In the genomic region with DNA sequence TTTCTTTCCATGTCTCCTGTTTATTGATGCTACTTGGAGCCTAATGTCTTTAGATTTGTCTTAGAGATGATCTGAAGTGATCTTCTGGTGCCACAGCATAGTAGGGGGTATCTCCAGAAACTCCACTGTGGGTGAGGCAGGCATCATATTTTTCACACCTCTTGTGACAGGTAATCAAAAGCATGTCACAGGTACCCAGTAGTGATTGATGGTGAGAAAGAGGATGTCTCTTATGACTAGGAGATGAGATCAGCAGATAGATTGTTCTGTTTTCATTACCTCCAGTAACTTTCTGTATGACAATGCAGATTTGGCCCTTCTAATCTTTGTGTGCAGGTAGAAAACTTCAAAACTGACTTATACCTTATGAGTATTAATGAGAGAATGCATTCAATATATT, we compare ENCODE assay signal across 10 cellular contexts. TPM values are rescaled to one million over a fixed set of nuclear protein-coding genes. Genes with fewer than 3 reads are reported as not detected.
DNase-seq lines count a peak whose midpoint lies in the region; ATAC-seq and TF ChIP-seq lines count a peak whose summit lies in the region.
"Had no signal": no experiment of that assay in that cellular context is flagged by ENCODE, and none has a peak within 500 bp of the region (broad histone marks: within the 10 kb centered on the region; RNA-seq: fewer than 3 reads in every experiment).

No MANE protein-coding gene starts in this region.

- H3K4me1 Mint-ChIP-seq in activated T-cell treated with anti-CD3 and anti-CD28 coated beads, Interleukin-2, amount 50 U/mL, for 4 hours (ENCODE audit: low read depth): peaks cover 76% of the 10 kb centered on the region
- H3K4me1 Mint-ChIP-seq in stimulated activated effector memory CD8-positive, alpha-beta T cell treated with anti-CD3 and anti-CD28 coated beads, Interleukin-12 subunit alpha, Interleukin-12 subunit beta, amount 100 ng/mL, for 72 hours: peaks cover 76% of the 10 kb centered on the region

- no peaks in the 10 kb centered on the region for H3K27me3 ChIP-seq in esophagus squamous epithelium
- H3K27me3 ChIP-seq: cardiac muscle cell had no signal

- no peak overlapping the region for H3K4me3 Mint-ChIP-seq in activated T-cell treated with anti-CD3 and anti-CD28 coated beads, Interleukin-2, amount 50 U/mL, for 4 hours
- no peak overlapping the region for H3K4me3 Mint-ChIP-seq in stimulated activated effector memory CD8-positive, alpha-beta T cell treated with anti-CD3 and anti-CD28 coated beads, Interleukin-12 subunit alpha, Interleukin-12 subunit beta, amount 100 ng/mL, for 72 hours

- peaks cover 0 to 38% (median 5%) of the 10 kb centered on the region in 3 donors for H3K4me1 ChIP-seq in esophagus squamous epithelium

- no peak for TF ChIP-seq POLR2A in esophagus squamous epithelium (IDR thresholded peaks at IDR 0.05)

- H3K27ac Mint-ChIP-seq in stimulated activated effector memory CD8-positive, alpha-beta T cell treated with anti-CD3 and anti-CD28 coated beads, Interleukin-12 subunit alpha, Interleukin-12 subunit beta, amount 100 ng/mL, for 72 hours: peak overlapping the region; percentile 50

- no peak for TF ChIP-seq CTCF in GM10266 (IDR thresholded peaks at IDR 0.05; ENCODE audit: control insufficient read depth, insufficient read depth, low read depth, missing control alignments)
- TF ChIP-seq CTCF in esophagus squamous epithelium (IDR thresholded peaks at IDR 0.05): no peak

- DNase-seq in activated T-cell treated with anti-CD3 and anti-CD28 coated beads, Interleukin-2, amount 50 U/mL, for 4 hours: no peak
- DNase-seq in activated T-cell treated with anti-CD3 and anti-CD28 coated beads for 4 hours: no peak
- no peak for DNase-seq in stimulated activated effector memory CD8-positive, alpha-beta T cell treated with anti-CD3 and anti-CD28 coated beads, Interleukin-12 subunit alpha, Interleukin-12 subunit beta, amount 100 ng/mL, for 72 hours (ENCODE audit: low spot score in 2 of 2)
- no peak for DNase-seq in GM10266 (ENCODE audit: extremely low spot score)
- no peak for DNase-seq in AG20443 (ENCODE audit: low spot score)
- DNase-seq in esophagus squamous epithelium (lab: John Stamatoyannopoulos, UW): no peak
- DNase-seq: GOT3 had no signal

- peaks cover 0 to 7% (median 0%) of the 10 kb centered on the region in 3 donors for H3K36me3 ChIP-seq in esophagus squamous epithelium
- H3K36me3 ChIP-seq: cardiac muscle cell had no signal

- no peaks in the 10 kb centered on the region for H3K27me3 Mint-ChIP-seq in activated T-cell treated with anti-CD3 and anti-CD28 coated beads, Interleukin-2, amount 50 U/mL, for 4 hours (ENCODE audit: low read depth)

- no peak overlapping the region for H3K27ac ChIP-seq in esophagus squamous epithelium
- H3K27ac ChIP-seq: cardiac muscle cell had no signal

- H3K9me3 Mint-ChIP-seq in activated T-cell treated with anti-CD3 and anti-CD28 coated beads, Interleukin-2, amount 50 U/mL, for 4 hours: no peaks in the 10 kb centered on the region
- no peaks in the 10 kb centered on the region for H3K9me3 Mint-ChIP-seq in stimulated activated effector memory CD8-positive, alpha-beta T cell treated with anti-CD3 and anti-CD28 coated beads, Interleukin-12 subunit alpha, Interleukin-12 subunit beta, amount 100 ng/mL, for 72 hours

- peak; percentile 86 to 88 for ATAC-seq in activated T-cell treated with anti-CD3 and anti-CD28 coated beads, Interleukin-2, amount 50 U/mL, for 4 hours
- ATAC-seq in HG02623 (IDR thresholded peaks at IDR 0.05; ENCODE audit: unreplicated experiment) (peak; percentile 48), HG03575 (IDR thresholded peaks at IDR 0.05; ENCODE audit: extremely low read depth, insufficient number of reproducible peaks, low FRiP score, unreplicated experiment) (peak; percentile 44)
- peak; percentile 93 for ATAC-seq in stimulated activated effector memory CD8-positive, alpha-beta T cell treated with anti-CD3 and anti-CD28 coated beads, Interleukin-12 subunit alpha, Interleukin-12 subunit beta, amount 100 ng/mL, for 72 hours

- H3K36me3 Mint-ChIP-seq in activated T-cell treated with anti-CD3 and anti-CD28 coated beads, Interleukin-2, amount 50 U/mL, for 4 hours (ENCODE audit: insufficient read depth): peaks cover 36% of the 10 kb centered on the region
- H3K36me3 Mint-ChIP-seq in stimulated activated effector memory CD8-positive, alpha-beta T cell treated with anti-CD3 and anti-CD28 coated beads, Interleukin-12 subunit alpha, Interleukin-12 subunit beta, amount 100 ng/mL, for 72 hours: peaks cover 16% of the 10 kb centered on the region

- intact Hi-C loops in esophagus squamous epithelium (cut with DNase I): no loop called here

- H3K9me3 ChIP-seq in esophagus squamous epithelium: no peaks in the 10 kb centered on the region

- no peak overlapping the region for H3K4me3 ChIP-seq in esophagus squamous epithelium
- H3K4me3 ChIP-seq: cardiac muscle cell had no signal

RNA-seq across cellular contexts. Expression of a gene that starts 13.5 kb away (rescaled TPM):
- total RNA-seq in activated T-cell treated with anti-CD3 and anti-CD28 coated beads, Interleukin-2, amount 50 U/mL, for 4 hours: 10 to 100 TPM; 47.8 to 58.8 (median 57.8) TPM
- 10 to 100 TPM; 30.9 to 85.1 (median 45.8) TPM for total RNA-seq in esophagus squamous epithelium

RNA-seq across cellular contexts. Expression of a gene that starts 54.8 kb away (rescaled TPM):
- under 1 TPM in 1 of 3 donors, not detected in 2; 0.10 TPM for total RNA-seq in activated T-cell treated with anti-CD3 and anti-CD28 coated beads, Interleukin-2, amount 50 U/mL, for 4 hours
- total RNA-seq in esophagus squamous epithelium: 1 to 10 TPM in 2 of 4 donors, under 1 TPM in 1, not detected in 1; 0.61 to 2.8 (median 1.3) TPM
